ENCODE assay signal across 19 cellular contexts in genomic region chr19:29884466-29884865, GRCh38.
"Had no signal": no experiment of that assay in that cellular context is flagged by ENCODE, and none has a peak within 500 bp of the region (broad histone marks: within the 10 kb centered on the region; RNA-seq: fewer than 3 reads in every experiment).

No MANE protein-coding gene starts in this region.

- H3K4me1 ChIP-seq: stomach had no signal

- H3K27ac Mint-ChIP-seq: naive thymus-derived CD4-positive, alpha-beta T cell; progenitor cell of endocrine pancreas; stimulated activated naive B cell treated with anti-CD40 and anti-IgM and Interleukin-4, amounts not matched to agents 10 μg/mL and 1 μg/mL and 100 μg/mL, for 72 hours had no signal

- H3K36me3 Mint-ChIP-seq: naive thymus-derived CD4-positive, alpha-beta T cell; stimulated activated naive B cell treated with anti-CD40 and anti-IgM and Interleukin-4, amounts not matched to agents 10 μg/mL and 1 μg/mL and 100 μg/mL, for 72 hours had no signal

- H3K27me3 ChIP-seq: ovary had no signal

- H3K9me3 ChIP-seq: heart left ventricle, ovary, stomach had no signal

- H3K4me3 ChIP-seq: coronary artery, heart left ventricle, ovary, stomach had no signal

- DNase-seq: effector CD4-positive, alpha-beta T cell; foreskin melanocyte; heart left ventricle; hippocampal formation; left colon; mammary epithelial cell; nucleus accumbens; right cardiac atrium; stimulated activated CD4-positive, alpha-beta T cell treated with anti-CD3 and anti-CD28 coated beads, Interleukin-15, amount 100 ng/mL, for 24 hours; stimulated activated CD4-positive, alpha-beta T cell treated with anti-CD3 and anti-CD28 coated beads, Interleukin-1b, Interleukin-23, amount 100 ng/mL, for 48 hours; stimulated activated CD4-positive, alpha-beta T cell treated with anti-CD3 and anti-CD28 coated beads, Interleukin-4, amount 100 ng/mL, for 24 hours; stimulated activated naive B cell treated with anti-CD40 and anti-IgM and Interleukin-4, amounts not matched to agents 10 μg/mL and 1 μg/mL and 100 μg/mL, for 72 hours; stomach; substantia nigra; trophoblast cell had no signal

- H3K9me3 Mint-ChIP-seq: naive thymus-derived CD4-positive, alpha-beta T cell; stimulated activated naive B cell treated with anti-CD40 and anti-IgM and Interleukin-4, amounts not matched to agents 10 μg/mL and 1 μg/mL and 100 μg/mL, for 72 hours had no signal

- ATAC-seq: heart left ventricle; left colon; naive thymus-derived CD4-positive, alpha-beta T cell; right cardiac atrium; stimulated activated naive B cell treated with anti-CD40 and anti-IgM and Interleukin-4, amounts not matched to agents 10 μg/mL and 1 μg/mL and 100 μg/mL, for 72 hours had no signal

- H3K36me3 ChIP-seq: heart left ventricle, ovary, stomach had no signal

- H3K27ac ChIP-seq: coronary artery, heart left ventricle, ovary, stomach had no signal

- H3K4me3 Mint-ChIP-seq: naive thymus-derived CD4-positive, alpha-beta T cell; stimulated activated naive B cell treated with anti-CD40 and anti-IgM and Interleukin-4, amounts not matched to agents 10 μg/mL and 1 μg/mL and 100 μg/mL, for 72 hours had no signal
